ENCODE assay signal across 18 cellular contexts in the genomic region with DNA sequence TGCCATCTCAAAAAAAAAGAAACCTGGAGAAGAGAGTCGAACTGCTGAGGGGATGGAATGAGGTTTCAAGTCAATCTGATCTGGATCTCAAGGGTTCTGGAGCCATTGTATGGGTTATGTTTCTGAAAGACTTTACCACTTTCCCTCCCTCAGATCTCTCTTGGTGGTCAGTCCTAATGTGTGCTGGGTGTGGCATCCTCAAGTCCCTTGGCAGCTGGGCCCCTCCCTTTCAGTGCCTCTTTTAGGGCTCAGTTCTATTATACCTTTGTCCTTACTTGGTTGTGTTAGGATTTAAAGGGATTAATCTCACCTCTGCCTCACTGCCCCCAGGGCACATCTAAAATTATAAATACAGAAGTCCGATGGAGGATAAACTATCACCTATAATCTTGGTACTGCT.
"Had no signal": no experiment of that assay in that cellular context is flagged by ENCODE, and none has a peak within 500 bp of the region (broad histone marks: within the 10 kb centered on the region; RNA-seq: fewer than 3 reads in every experiment).

No MANE protein-coding gene starts in this region.

- H3K4me1 ChIP-seq: upper lobe of right lung had no signal

- H3K4me3 ChIP-seq: adrenal gland, dorsolateral prefrontal cortex, lung, right atrium auricular region, thoracic aorta, upper lobe of right lung had no signal

- H3K4me3 Mint-ChIP-seq: activated B cell treated with CpG ODN at 0.5 μM for 24 hours; activated CD4-positive, alpha-beta memory T cell treated with anti-CD3 and anti-CD28 coated beads for 36 hours; activated T-helper 1 cell treated with anti-CD3 and anti-CD28 coated beads, Interleukin-12 subunit alpha, Interleukin-12 subunit beta, Interleukin-2, Interleukin-4 antibody, amounts not matched to agents 30 ng/mL and 10 ng/mL and 1 ng/mL, durations not matched to agents 14 hours and 24 hours and 36 hours; stimulated activated memory B cell treated with anti-CD40 and anti-IgM and Interleukin-4, amounts not matched to agents 10 μg/mL and 1 μg/mL and 100 μg/mL, for 72 hours had no signal

- H3K36me3 ChIP-seq: adrenal gland, right atrium auricular region, thoracic aorta, upper lobe of right lung had no signal

- ATAC-seq: activated naive CD4-positive, alpha-beta T cell treated with anti-CD3 and anti-CD28 coated beads, Interleukin-2, amount 50 U/mL, for 72 hours; stimulated activated memory B cell treated with anti-CD40 and anti-IgM and Interleukin-4, amounts not matched to agents 10 μg/mL and 1 μg/mL and 100 μg/mL, for 72 hours; upper lobe of right lung had no signal

- H3K27me3 Mint-ChIP-seq: activated CD4-positive, alpha-beta memory T cell treated with anti-CD3 and anti-CD28 coated beads for 36 hours; stimulated activated memory B cell treated with anti-CD40 and anti-IgM and Interleukin-4, amounts not matched to agents 10 μg/mL and 1 μg/mL and 100 μg/mL, for 72 hours had no signal

- H3K36me3 Mint-ChIP-seq: activated CD4-positive, alpha-beta memory T cell treated with anti-CD3 and anti-CD28 coated beads for 36 hours; activated naive CD4-positive, alpha-beta T cell treated with anti-CD3 and anti-CD28 coated beads, Interleukin-2, amount 50 U/mL, for 72 hours; stimulated activated memory B cell treated with anti-CD40 and anti-IgM and Interleukin-4, amounts not matched to agents 10 μg/mL and 1 μg/mL and 100 μg/mL, for 72 hours had no signal

- H3K4me1 Mint-ChIP-seq: activated B cell treated with CpG ODN at 0.5 μM for 24 hours; stimulated activated memory B cell treated with anti-CD40 and anti-IgM and Interleukin-4, amounts not matched to agents 10 μg/mL and 1 μg/mL and 100 μg/mL, for 72 hours had no signal

- DNase-seq: activated B cell treated with CpG ODN at 0.5 μM for 24 hours; activated CD4-positive, alpha-beta memory T cell treated with anti-CD3 and anti-CD28 coated beads for 36 hours; activated CD4-positive, alpha-beta T cell treated with anti-CD3 and anti-CD28 coated beads for 4 hours; activated gamma-delta T cell treated with Interleukin-2 at 50 U/mL for 16 hours; activated T-cell treated with anti-CD3 and anti-CD28 coated beads for 4 hours; adrenal gland; dorsolateral prefrontal cortex; foreskin melanocyte; hypothalamus; occipital lobe; stimulated activated CD4-positive, alpha-beta T cell treated with anti-CD3 and anti-CD28 coated beads, Interleukin-4, amount 100 ng/mL, for 24 hours; upper lobe of right lung had no signal

- H3K9me3 ChIP-seq: adrenal gland, right atrium auricular region, thoracic aorta, upper lobe of right lung had no signal

- H3K27me3 ChIP-seq: adrenal gland, dorsolateral prefrontal cortex, right atrium auricular region, upper lobe of right lung had no signal

- H3K27ac ChIP-seq: adrenal gland, dorsolateral prefrontal cortex, right atrium auricular region, upper lobe of right lung had no signal

- H3K27ac Mint-ChIP-seq: activated B cell treated with CpG ODN at 0.5 μM for 24 hours; activated CD4-positive, alpha-beta memory T cell treated with anti-CD3 and anti-CD28 coated beads for 36 hours; activated naive CD4-positive, alpha-beta T cell treated with anti-CD3 and anti-CD28 coated beads, Interleukin-2, amount 50 U/mL, for 72 hours; activated T-helper 1 cell treated with anti-CD3 and anti-CD28 coated beads, Interleukin-12 subunit alpha, Interleukin-12 subunit beta, Interleukin-2, Interleukin-4 antibody, amounts not matched to agents 30 ng/mL and 10 ng/mL and 1 ng/mL, durations not matched to agents 14 hours and 24 hours and 36 hours; stimulated activated memory B cell treated with anti-CD40 and anti-IgM and Interleukin-4, amounts not matched to agents 10 μg/mL and 1 μg/mL and 100 μg/mL, for 72 hours had no signal

- H3K9me3 Mint-ChIP-seq: activated CD4-positive, alpha-beta memory T cell treated with anti-CD3 and anti-CD28 coated beads for 36 hours; activated naive CD4-positive, alpha-beta T cell treated with anti-CD3 and anti-CD28 coated beads, Interleukin-2, amount 50 U/mL, for 72 hours; activated T-helper 1 cell treated with anti-CD3 and anti-CD28 coated beads, Interleukin-12 subunit alpha, Interleukin-12 subunit beta, Interleukin-2, Interleukin-4 antibody, amounts not matched to agents 30 ng/mL and 10 ng/mL and 1 ng/mL, durations not matched to agents 14 hours and 24 hours and 36 hours had no signal
